34 cellular contexts compared by ENCODE assay signal in genomic region chr3:168752339-168752738, GRCh38.
"Had no signal": no experiment of that assay in that cellular context is flagged by ENCODE, and none has a peak within 500 bp of the region (broad histone marks: within the 10 kb centered on the region; RNA-seq: fewer than 3 reads in every experiment).

No MANE protein-coding gene starts in this region.

- H3K4me2 ChIP-seq: KMS-11 had no signal

- DNase-seq: Karpas-422, Kasumi-1, MG63, MM.1S, MV-4-11, NCI-H1048, NCI-H1092, NCI-H1092 treated with DMSO at 0.1 percent for 48 hours, NCI-H1105, NCI-H1105 treated with DMSO at 0.1 percent for 48 hours, NCI-H1417, NCI-H1417 treated with DMSO at 0.1 percent for 48 hours, NCI-H1436, NCI-H1436 treated with DMSO at 0.1 percent for 48 hours, NCI-H146, NCI-H1694, NCI-H1694 treated with DMSO at 0.1 percent for 48 hours, NCI-H187, NCI-H187 treated with DMSO at 0.1 percent for 48 hours, NCI-H1930, NCI-H2029, NCI-H2029 treated with DMSO at 0.1 percent for 48 hours, NCI-H2081, NCI-H2081 treated with DMSO at 0.1 percent for 48 hours, NCI-H2107, NCI-H2171, NCI-H2171 treated with DMSO at 0.1 percent for 48 hours, NCI-H2227 treated with DMSO at 0.1 percent for 48 hours, NCI-H226, NCI-H345, NCI-H446, NCI-H446 treated with DMSO at 0.1 percent for 48 hours, NCI-H510A had no signal

- H3K4me3 ChIP-seq: MG63 had no signal

- H3K27ac ChIP-seq: KMS-11 had no signal

- H3K9me3 ChIP-seq: MG63 had no signal

- H3K27me3 ChIP-seq: MG63 had no signal

- H3K9ac ChIP-seq: KMS-11 had no signal

- H3K36me3 ChIP-seq: MG63 had no signal
